8 cellular contexts compared by ENCODE assay signal in the genomic region with DNA sequence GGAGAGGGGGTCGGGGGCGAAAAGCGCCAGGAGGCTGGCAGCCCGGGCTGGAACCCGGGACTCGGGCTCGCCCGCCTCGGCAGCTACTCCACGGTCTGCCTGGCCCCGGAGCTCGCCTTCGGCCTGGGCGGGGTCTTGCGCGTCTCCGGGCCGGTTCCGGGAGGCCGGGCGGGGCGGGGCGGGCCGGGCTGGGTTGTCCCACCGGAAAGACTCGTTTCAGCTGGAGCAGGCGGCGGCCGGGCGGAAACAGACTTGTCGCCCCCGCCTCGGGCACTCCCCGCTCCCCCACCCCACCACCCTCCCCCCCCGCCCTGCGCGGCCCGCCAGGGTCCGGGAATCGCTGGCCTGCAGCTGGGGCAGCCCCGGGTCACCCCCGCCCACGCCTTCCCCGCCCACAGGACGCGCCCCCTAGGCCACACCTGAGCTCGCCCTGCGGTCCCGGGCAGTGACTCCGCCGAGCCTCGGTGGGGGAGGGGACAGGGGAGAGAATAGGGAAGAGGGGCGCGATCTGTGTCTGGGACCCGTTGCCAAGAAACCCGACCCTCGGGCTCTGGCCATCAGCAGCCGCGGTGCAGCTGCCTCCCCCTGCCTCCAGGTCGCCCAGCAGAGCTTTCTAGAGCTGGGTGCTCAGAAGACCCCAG.
DNase-seq lines count a peak whose midpoint lies in the region; ATAC-seq, FAIRE-seq and TF ChIP-seq lines count a peak whose summit lies in the region.

No MANE protein-coding gene starts in this region.

- DNase-seq in breast epithelium (ENCODE audit: low spot score in 2 of 2) (peak; percentile 73 to 90), kidney (peak; percentile 95), stomach (peak; percentile 86), GM10248 (ENCODE audit: extremely low spot score) (no peak), NCI-H2029 (lab: John Stamatoyannopoulos, UW) (no peak)

- H3K27ac ChIP-seq in HUES64 (ENCODE audit: low read depth, low read length) (peak overlapping the region; percentile 87), breast epithelium (peak overlapping the region; percentile 89 to 93), kidney (ENCODE audit: low read depth in 2 of 2, low read length in 2 of 2) (peak overlapping the region; percentile 70 to 83), stomach (peak overlapping the region; percentile 80 to 88 (median 84))

- H3K27me3 ChIP-seq in HUES64 (ENCODE audit: insufficient read depth, low read length) (peaks cover 18% of the 10 kb centered on the region; the same call in 1 of the 2 replicates), breast epithelium (no peaks in the 10 kb centered on the region), stomach (peaks cover 0 to 32% (median 6%) of the 10 kb centered on the region in 3 donors)

- POLR2A ChIA-PET in GM10248 (lab: Yijun Ruan, JAX), result no interaction called here

- under 1% methylated on average over 54 of the region's 60 CpGs for WGBS in HUES64
- WGBS in stomach, 5 donors, result 0 to 4% (median 1%) methylated on average over 9 to 60 of the region's 60 CpGs

- H3K4me1 ChIP-seq in HUES64 (ENCODE audit: insufficient read depth, low read length), result peaks cover 14% of the 10 kb centered on the region
- H3K4me1 ChIP-seq in breast epithelium, result peaks cover 0 to 3% of the 10 kb centered on the region in 2 donors
- H3K4me1 ChIP-seq in kidney (ENCODE audit: control insufficient read depth in 1 of 2, insufficient read depth in 1 of 2, low read depth in 1 of 2, low read length in 2 of 2), result peaks cover 2 to 7% of the 10 kb centered on the region in 2 donors
- H3K4me1 ChIP-seq in stomach, result peaks cover 18 to 30% (median 23%) of the 10 kb centered on the region in 4 donors

- H3K9me3 ChIP-seq in HUES64 (ENCODE audit: insufficient read depth, low read depth, low read length) (no peaks in the 10 kb centered on the region), breast epithelium (no peaks in the 10 kb centered on the region), kidney (ENCODE audit: control insufficient read depth in 1 of 2, low read length in 2 of 2) (peaks cover 0 to 3% of the 10 kb centered on the region in 2 donors), stomach (no peaks in the 10 kb centered on the region)

- H3K36me3 ChIP-seq in HUES64 (ENCODE audit: insufficient read depth, low read length), result no peaks in the 10 kb centered on the region
- no peaks in the 10 kb centered on the region for H3K36me3 ChIP-seq in breast epithelium
- no peaks in the 10 kb centered on the region for H3K36me3 ChIP-seq in kidney (ENCODE audit: control insufficient read depth in 1 of 2, insufficient read depth in 2 of 2, low read length in 2 of 2)
- no peaks in the 10 kb centered on the region for H3K36me3 ChIP-seq in stomach

- TF ChIP-seq POLR2A in breast epithelium (IDR thresholded peaks at IDR 0.05), result no peak
- TF ChIP-seq POLR2A in stomach (IDR thresholded peaks at IDR 0.05), result peak in 1 of 4 donors; percentile 15

- ATAC-seq in GM19328 (IDR thresholded peaks at IDR 0.05; ENCODE audit: unreplicated experiment), result no peak
- ATAC-seq in GM21360 (IDR thresholded peaks at IDR 0.05; ENCODE audit: unreplicated experiment), result no peak

- intact Hi-C loops in breast epithelium (cut with DNase I; ENCODE audit: low total_unique reads), result no loop called here
- intact Hi-C loops in kidney (cut with DNase I), result no loop called here
- intact Hi-C loops in stomach (cut with DNase I; ENCODE audit: low total_unique reads), result loop anchor here (10.0 kb wide), 1 partner anchor 111 kb away; a partner anchor contains a TSS

- TF ChIP-seq CTCF in breast epithelium (IDR thresholded peaks at IDR 0.05) (no peak), kidney (IDR thresholded peaks at IDR 0.05; ENCODE audit: borderline replicate concordance, extremely low read depth, insufficient read depth) (no peak), stomach (IDR thresholded peaks at IDR 0.05) (no peak), GM10248 (IDR thresholded peaks at IDR 0.05; ENCODE audit: control extremely low read depth, extremely low read depth, low read depth, missing control alignments) (no peak)

- no peak for FAIRE-seq in kidney (lab: Jason Lieb, UNC)

- H3K9ac ChIP-seq in HUES64 (ENCODE audit: low read depth, low read length) (peak overlapping the region; percentile 72), kidney (ENCODE audit: low read length in 2 of 2) (peak overlapping the region in 1 of 2 donors; percentile 88)

- TF ChIP-seq EP300 in stomach (IDR thresholded peaks at IDR 0.05), result no peak

- H3K4me3 ChIP-seq in HUES64 (ENCODE audit: low read length), result peak overlapping the region; percentile 64
- H3K4me3 ChIP-seq in breast epithelium, result peak overlapping the region; percentile 45 to 78 (median 65)
- H3K4me3 ChIP-seq in kidney (ENCODE audit: low read length in 2 of 2), result peak overlapping the region; percentile 63 to 68
- peak overlapping the region; percentile 44 to 62 (median 52) for H3K4me3 ChIP-seq in stomach

- CTCF ChIA-PET in GM10248 (lab: Yijun Ruan, JAX), result no interaction called here

Comparison
In these comparisons a context has a peak if more than half of its experiments do, and no peak if none do; other contexts are left out.
1. DNase-seq: peak in breast epithelium (2 of 2), kidney (single experiment) and stomach (single experiment); none in GM10248 (single experiment) and NCI-H2029 (single experiment).
2. Peak in every context shown above with its lines, with median percentiles within 50 percentile points of each other: H3K27ac ChIP-seq and H3K4me3 ChIP-seq.